In genomic region chr7:132160525-132161230, GRCh38 we compare ENCODE assay signal across 18 cellular contexts.
DNase-seq lines count a peak whose midpoint lies in the region; ATAC-seq and TF ChIP-seq lines count a peak whose summit lies in the region.
"Had no signal": no experiment of that assay in that cellular context is flagged by ENCODE, and none has a peak within 500 bp of the region (broad histone marks: within the 10 kb centered on the region; RNA-seq: fewer than 3 reads in every experiment).

No MANE protein-coding gene starts in this region.

- H3K9me2 ChIP-seq in SK-N-SH = no peaks in the 10 kb centered on the region

- peaks cover 0 to 52% of the 10 kb centered on the region in 2 experiments; a peak in 2 of 4 replicates for H3K4me1 ChIP-seq in SK-N-SH (ENCODE audit: control insufficient read depth in 1 of 2, insufficient read depth in 2 of 2, low read depth in 1 of 2, low read length in 1 of 2)
- H3K4me1 ChIP-seq in aorta (ENCODE audit: control insufficient read depth in 1 of 2, insufficient read depth in 2 of 2, low read length in 2 of 2) = no peaks in the 10 kb centered on the region
- H3K4me1 ChIP-seq in gastrocnemius medialis = no peaks in the 10 kb centered on the region
- H3K4me1 ChIP-seq: right lobe of liver, vagina had no signal

- H3K4me2 ChIP-seq in SK-N-SH = no peak overlapping the region; the same call in 1 of the 2 replicates

- intact Hi-C loops in left cardiac atrium (cut with DNase I) (no loop called here), left ventricle myocardium superior (cut with micrococcal nuclease) (no loop called here), aorta (cut with DNase I) (no loop called here), gastrocnemius medialis (cut with DNase I; ENCODE audit: low total_unique reads) (no loop called here)

- H3K9ac ChIP-seq in SK-N-SH = no peak overlapping the region

- H3K27ac ChIP-seq in SK-N-SH (ENCODE audit: low read depth in 2 of 2, low read length in 1 of 2) (peak overlapping the region; percentile 21 to 98; a peak in 3 of 4 replicates), aorta (ENCODE audit: low read depth in 1 of 2, low read length in 2 of 2) (no peak overlapping the region), gastrocnemius medialis (no peak overlapping the region)
- H3K27ac ChIP-seq: right lobe of liver, vagina had no signal

- CTCF ChIA-PET in SK-N-SH (lab: Yijun Ruan, JAX) = interaction anchor here (1.1 to 1.9 kb wide), 5 partner anchors 21 to 469 kb away, joined by 3 to 5 read pairs (median 3); no protein-coding TSS in a partner anchor

- TF ChIP-seq EP300 in SK-N-SH (IDR thresholded peaks at IDR 0.05; ENCODE audit: borderline replicate concordance in 1 of 2, low read depth in 1 of 2, low read length in 1 of 2) = no peak; a peak in 2 of 4 replicates

- TF ChIP-seq CTCF in SK-N-SH (IDR thresholded peaks at IDR 0.05) (no peak), gastrocnemius medialis (IDR thresholded peaks at IDR 0.05 in 4 of 5, conservative IDR thresholded peaks at IDR 0.05 in 1 of 5) (no peak)

- H3K27me3 ChIP-seq in SK-N-SH (ENCODE audit: insufficient read depth) = no peaks in the 10 kb centered on the region
- no peaks in the 10 kb centered on the region for H3K27me3 ChIP-seq in aorta (ENCODE audit: control insufficient read depth in 1 of 2, insufficient read depth in 2 of 2, low read length in 1 of 2)
- no peaks in the 10 kb centered on the region for H3K27me3 ChIP-seq in gastrocnemius medialis
- H3K27me3 ChIP-seq: right lobe of liver, vagina had no signal

- POLR2A ChIA-PET in SK-N-SH (lab: Yijun Ruan, JAX) = no interaction called here

- H3F3A ChIP-seq in SK-N-SH (replicated peaks; ENCODE audit: insufficient read depth) = no peaks in the 10 kb centered on the region

- H3K79me2 ChIP-seq in SK-N-SH (ENCODE audit: insufficient read depth) = no peaks in the 10 kb centered on the region

- H3K36me3 ChIP-seq in SK-N-SH (replicated peaks in 1 of 2; ENCODE audit: control insufficient read depth in 1 of 2, insufficient read depth in 2 of 2, low read length in 1 of 2) (peaks cover 5 to 54% of the 10 kb centered on the region in 2 experiments), aorta (ENCODE audit: control insufficient read depth in 1 of 2, insufficient read depth in 2 of 2, low read length in 1 of 2) (no peaks in the 10 kb centered on the region), gastrocnemius medialis (no peaks in the 10 kb centered on the region)
- H3K36me3 ChIP-seq: right lobe of liver, vagina had no signal

- no peak overlapping the region for H2AFZ ChIP-seq in SK-N-SH (ENCODE audit: low read depth)

- 76% methylated on average over 7 of the region's 7 CpGs for WGBS in SK-N-SH (ENCODE audit: low lambda C conversion rate)
- 25 to 39% methylated on average over 7 of the region's 7 CpGs for WGBS in aorta, 2 donors

- DNase-seq in left cardiac atrium = no peak
- no peak for DNase-seq in left ventricle myocardium superior
- DNase-seq in SK-N-SH = peak; percentile 90
- peak; percentile 21 for DNase-seq in medulla oblongata (ENCODE audit: extremely low spot score)
- no peak for DNase-seq in aorta
- no peak for DNase-seq in gastrocnemius medialis
- DNase-seq in glomerular visceral epithelial cell (ENCODE audit: extremely low spot score) = no peak
- no peak for DNase-seq in islet precursor cell
- DNase-seq: activated CD4-positive, alpha-beta T cell treated with anti-CD3 and anti-CD28 coated beads, Interleukin-2, amount 50 U/mL, for 4 hours; activated CD8-positive, alpha-beta memory T cell treated with anti-CD3 and anti-CD28 coated beads, Interleukin-2, amount 50 U/mL, for 4 hours; cortex of kidney; right lobe of liver; stimulated activated CD4-positive, alpha-beta T cell treated with anti-CD3 and anti-CD28 coated beads, Interleukin-4, amount 100 ng/mL, for 4 hours; stimulated activated naive B cell treated with anti-CD40 and anti-IgM and Interleukin-4, amounts not matched to agents 10 μg/mL and 1 μg/mL and 100 μg/mL, for 72 hours had no signal

- TF ChIP-seq POLR2A in gastrocnemius medialis (IDR thresholded peaks at IDR 0.05) = no peak

- in situ Hi-C loops in gastrocnemius medialis (cut with MboI; ENCODE audit: low sequenced_read_pairs in 4 of 4) = no loop called here

- H3K4me3 ChIP-seq in SK-N-SH (ENCODE audit: low read depth in 2 of 2, low read length in 1 of 2) (no peak overlapping the region), aorta (ENCODE audit: low read length in 2 of 2) (no peak overlapping the region), gastrocnemius medialis (no peak overlapping the region)
- H3K4me3 ChIP-seq: lung, mucosa of descending colon, right lobe of liver, vagina had no signal

- ATAC-seq in left cardiac atrium = peak; percentile 52 to 74
- no peak for ATAC-seq in left ventricle myocardium superior
- peak; percentile 21 for ATAC-seq in aorta (ENCODE audit: low FRiP score)
- no peak for ATAC-seq in gastrocnemius medialis
- ATAC-seq: esophagus mucosa; right lobe of liver; stimulated activated naive B cell treated with anti-CD40 and anti-IgM and Interleukin-4, amounts not matched to agents 10 μg/mL and 1 μg/mL and 100 μg/mL, for 72 hours had no signal

- H4K20me1 ChIP-seq in SK-N-SH (ENCODE audit: insufficient read depth) = no peaks in the 10 kb centered on the region

- H3K9me3 ChIP-seq in SK-N-SH (no peaks in the 10 kb centered on the region), aorta (ENCODE audit: control insufficient read depth, low read length) (no peaks in the 10 kb centered on the region), gastrocnemius medialis (no peaks in the 10 kb centered on the region)
- H3K9me3 ChIP-seq: mucosa of descending colon, right lobe of liver, vagina had no signal

- no peak; the same call in 1 of the 2 replicates for TF ChIP-seq RAD21 in SK-N-SH (IDR thresholded peaks at IDR 0.05; ENCODE audit: low read length)

TF ChIP-seq in SK-N-SH, 30 proteins besides CTCF, POLR2A, EP300 and RAD21:
- TF ChIP-seq ZBTB33 (IDR thresholded peaks at IDR 0.05; ENCODE audit: borderline replicate concordance, low read depth) = no peak
- TF ChIP-seq FOXJ3 (CRISPR knock-in tag; IDR thresholded peaks at IDR 0.05) = no peak
- no peak for TF ChIP-seq MEF2A (IDR thresholded peaks at IDR 0.05; ENCODE audit: borderline replicate concordance, low read depth)
- 0 out of 2 replicates have a peak, but pooled peaks have one; percentile 21 for TF ChIP-seq POLR2AphosphoS5 (IDR thresholded peaks at IDR 0.05; ENCODE audit: low read depth, low read length)
- TF ChIP-seq RXRA (IDR thresholded peaks at IDR 0.05; ENCODE audit: borderline replicate concordance, low read depth) = no peak
- TF ChIP-seq CHD2 (IDR thresholded peaks at IDR 0.05; ENCODE audit: low read length, partially characterized antibody) = peak; percentile 92
- peak; percentile 88 for TF ChIP-seq RCOR1 (IDR thresholded peaks at IDR 0.05; ENCODE audit: low read length)
- peak; percentile 85 for TF ChIP-seq TCF12 (IDR thresholded peaks at IDR 0.05)
TF ChIP-seq in SK-N-SH: peak in this region for 4.

Comparison
In these comparisons a context has a peak if more than half of its experiments do, and no peak if none do; other contexts are left out.
1. ATAC-seq: peak in left cardiac atrium (2 of 2) and aorta (single experiment); none in left ventricle myocardium superior (single experiment) and gastrocnemius medialis (0 of 2).
2. DNase-seq: peak in SK-N-SH (single experiment) and medulla oblongata (single experiment); none in left cardiac atrium (single experiment), left ventricle myocardium superior (single experiment), aorta (0 of 2), gastrocnemius medialis (0 of 2), glomerular visceral epithelial cell (single experiment) and islet precursor cell (single experiment).
3. H3K27ac ChIP-seq: peak in SK-N-SH (2 of 2); none in aorta (0 of 2) and gastrocnemius medialis (0 of 4).